10 cellular contexts compared by ENCODE assay signal in genomic region chr6:23180504-23181293, GRCh38.
DNase-seq lines count a peak whose midpoint lies in the region; ATAC-seq, FAIRE-seq and TF ChIP-seq lines count a peak whose summit lies in the region.
"Had no signal": no experiment of that assay in that cellular context is flagged by ENCODE, and none has a peak within 500 bp of the region (broad histone marks: within the 10 kb centered on the region; RNA-seq: fewer than 3 reads in every experiment).

No MANE protein-coding gene starts in this region.

- peak; percentile 18 for TF ChIP-seq CTCF in HFF-Myc (IDR thresholded peaks at IDR 0.05; ENCODE audit: low read depth, low read length, missing control alignments)
- no peak for TF ChIP-seq CTCF in PC-9 (conservative IDR thresholded peaks at IDR 0.05)

- peaks cover 7% of the 10 kb centered on the region for H3K9me3 Mint-ChIP-seq in activated T-helper 17 cell treated with anti-CD3 and anti-CD28 coated beads, Interleukin-2, amount 50 U/mL, for 72 hours

- no peaks in the 10 kb centered on the region for H3K27me3 ChIP-seq in PC-9 (ENCODE audit: insufficient read depth, low read depth)

- FAIRE-seq in frontal cortex (lab: Jason Lieb, UNC): no peak

- H3K9me2 ChIP-seq in PC-9 (ENCODE audit: insufficient read depth): no peaks in the 10 kb centered on the region

- no peaks in the 10 kb centered on the region for H3K27me3 Mint-ChIP-seq in activated T-helper 17 cell treated with anti-CD3 and anti-CD28 coated beads, Interleukin-2, amount 50 U/mL, for 72 hours

- H3K27ac Mint-ChIP-seq in activated T-helper 17 cell treated with anti-CD3 and anti-CD28 coated beads, Interleukin-2, amount 50 U/mL, for 72 hours: no peak overlapping the region

- no peaks in the 10 kb centered on the region for H4K20me1 ChIP-seq in PC-9 (ENCODE audit: insufficient read depth)

- no peak overlapping the region for H3K4me2 ChIP-seq in PC-9

- no peaks in the 10 kb centered on the region for H3K79me2 ChIP-seq in PC-9 (ENCODE audit: low read depth)

- no peaks in the 10 kb centered on the region for H3K36me3 ChIP-seq in PC-9 (ENCODE audit: low read depth)

- intact Hi-C loops in PC-9 (cut with micrococcal nuclease; ENCODE audit: unreplicated experiment): no loop called here

- DNase-seq in HFF-Myc (ENCODE audit: extremely low read depth, low read depth) (peak; percentile 78), PC-9 (no peak), frontal cortex (ENCODE audit: low spot score in 2 of 2) (peak; percentile 18 to 22), renal cortical epithelial cell (ENCODE audit: low read depth) (peak; percentile 4), NK-92 (lab: John Stamatoyannopoulos, UW; ENCODE audit: unreplicated experiment) (no peak)
- DNase-seq in stimulated activated CD4-positive, alpha-beta T cell treated with anti-CD3 and anti-CD28 coated beads, Interleukin-4, amount 100 ng/mL, for 1 hour: no peak
- DNase-seq: NCI-H1048 had no signal

- no peaks in the 10 kb centered on the region for H3K36me3 Mint-ChIP-seq in activated T-helper 17 cell treated with anti-CD3 and anti-CD28 coated beads, Interleukin-2, amount 50 U/mL, for 72 hours (ENCODE audit: low read depth)

- no peaks in the 10 kb centered on the region for H3F3A ChIP-seq in PC-9 (ENCODE audit: insufficient read depth, low read depth)

- H3K9me3 ChIP-seq in PC-9 (ENCODE audit: insufficient read depth, low read depth): no peaks in the 10 kb centered on the region

- H3K4me3 Mint-ChIP-seq in activated T-helper 17 cell treated with anti-CD3 and anti-CD28 coated beads, Interleukin-2, amount 50 U/mL, for 72 hours: no peak overlapping the region

- H3K4me1 Mint-ChIP-seq in activated T-helper 17 cell treated with anti-CD3 and anti-CD28 coated beads, Interleukin-2, amount 50 U/mL, for 72 hours: no peaks in the 10 kb centered on the region

- CTCF ChIA-PET in PC-9 (lab: Charles Lee): no interaction called here

- ATAC-seq in GM21526 (IDR thresholded peaks at IDR 0.05; ENCODE audit: low FRiP score, unreplicated experiment): no peak
- ATAC-seq in activated T-helper 17 cell treated with anti-CD3 and anti-CD28 coated beads, Interleukin-2, amount 50 U/mL, for 72 hours (replicated peaks): no peak

- BruUV-seq in PC-9 (replicated peaks; lab: Mats Ljungman, UMichigan): no TSS peak

- H3K27ac ChIP-seq in PC-9: no peak overlapping the region
- H3K27ac ChIP-seq: skin epidermis had no signal

- H3K4me3 ChIP-seq in HFF-Myc (replicated peaks; ENCODE audit: low read depth, low read length) (no peak overlapping the region), PC-9 (no peak overlapping the region)
- H3K4me3 ChIP-seq: skin epidermis had no signal

- no peaks in the 10 kb centered on the region for H3K4me1 ChIP-seq in PC-9 (replicated peaks; ENCODE audit: insufficient read depth)

- peak overlapping the region; percentile 16; the same call in 1 of the 2 replicates for H2AFZ ChIP-seq in PC-9

- POLR2A ChIA-PET in PC-9 (lab: Charles Lee; ENCODE audit: unreplicated experiment): no interaction called here

Comparison
In these comparisons a context has a peak if more than half of its experiments do, and no peak if none do; other contexts are left out.
1. DNase-seq: peak in HFF-Myc (single experiment), frontal cortex (2 of 2) and renal cortical epithelial cell (single experiment); none in PC-9 (0 of 2), stimulated activated CD4-positive, alpha-beta T cell treated with anti-CD3 and anti-CD28 coated beads, Interleukin-4, amount 100 ng/mL, for 1 hour (single experiment) and NK-92 (single experiment).